Comparison of ENCODE assay signal across 1 cellular context in genomic region chr10:70145666-70146488, GRCh38.
TF ChIP-seq lines count a peak whose summit lies in the region.

No MANE protein-coding gene starts in this region.

TF ChIP-seq in HepG2, 621 proteins besides CTCF, POLR2A, EP300 and RAD21 (continued from another document):
- no peak for TF ChIP-seq ZBTB40 (IDR thresholded peaks at IDR 0.05)
- peak; percentile 83; the same call in 1 of the 2 replicates for TF ChIP-seq ZBTB40 (CRISPR knock-in tag; IDR thresholded peaks at IDR 0.05)
- TF ChIP-seq U2AF1 (optimal IDR thresholded peaks at IDR 0.05; ENCODE audit: low read depth, low read length), result no peak
- TF ChIP-seq CHCHD3 (CRISPR knock-in tag; IDR thresholded peaks at IDR 0.05), result no peak
- 0 out of 2 replicates have a peak, but pooled peaks have one; percentile 59 for TF ChIP-seq ZNF598 (CRISPR knock-in tag; IDR thresholded peaks at IDR 0.05; ENCODE audit: borderline replicate concordance)
- TF ChIP-seq ZNF747 (CRISPR knock-in tag; IDR thresholded peaks at IDR 0.05; ENCODE audit: borderline replicate concordance), result no peak
- no peak for TF ChIP-seq SP1 (IDR thresholded peaks at IDR 0.05)
- TF ChIP-seq SP1 (CRISPR knock-in tag; IDR thresholded peaks at IDR 0.05), result peak; percentile 49; the same call in 1 of the 2 replicates
- TF ChIP-seq YEATS4 (CRISPR knock-in tag; IDR thresholded peaks at IDR 0.05; ENCODE audit: borderline replicate concordance), result peak; percentile 81
- peak; percentile 61; the same call in 1 of the 2 replicates for TF ChIP-seq HDAC1 (CRISPR knock-in tag; IDR thresholded peaks at IDR 0.05)
- 0 out of 2 replicates have a peak, but pooled peaks have one; percentile 74 for TF ChIP-seq ZBTB7A (CRISPR knock-in tag; IDR thresholded peaks at IDR 0.05)
- no peak for TF ChIP-seq NFE2 (CRISPR knock-in tag; IDR thresholded peaks at IDR 0.05)
- peak; percentile 77 for TF ChIP-seq MXD3 (CRISPR knock-in tag; IDR thresholded peaks at IDR 0.05)
- TF ChIP-seq ZNF558 (CRISPR knock-in tag; IDR thresholded peaks at IDR 0.05; ENCODE audit: borderline replicate concordance), result 0 out of 2 replicates have a peak, but pooled peaks have one; percentile 23
- no peak for TF ChIP-seq NONO (IDR thresholded peaks at IDR 0.05)
- TF ChIP-seq NONO (CRISPR knock-in tag; conservative IDR thresholded peaks at IDR 0.05), result peak; percentile 59
- no peak for TF ChIP-seq ZNF597 (CRISPR knock-in tag; IDR thresholded peaks at IDR 0.05)
- TF ChIP-seq SNAPC4 (CRISPR knock-in tag; IDR thresholded peaks at IDR 0.05), result no peak
- peak; percentile 29; the same call in 1 of the 2 replicates for TF ChIP-seq JUNB (CRISPR knock-in tag; IDR thresholded peaks at IDR 0.05; ENCODE audit: borderline replicate concordance)
- 0 out of 2 replicates have a peak, but pooled peaks have one; percentile 9 for TF ChIP-seq FOXO1 (CRISPR knock-in tag; IDR thresholded peaks at IDR 0.05)
- no peak for TF ChIP-seq KDM1A (CRISPR knock-in tag; IDR thresholded peaks at IDR 0.05)
- 0 out of 2 replicates have a peak, but pooled peaks have one; percentile 67 for TF ChIP-seq ZSCAN31 (CRISPR knock-in tag; IDR thresholded peaks at IDR 0.05; ENCODE audit: low read depth)
- TF ChIP-seq ZNF564 (CRISPR knock-in tag; IDR thresholded peaks at IDR 0.05), result peak; percentile 80; the same call in 1 of the 2 replicates
- peak; percentile 92 for TF ChIP-seq ZNF724P (CRISPR knock-in tag; IDR thresholded peaks at IDR 0.05; ENCODE audit: borderline replicate concordance)
- no peak; the same call in none of the 2 replicates for TF ChIP-seq ISL2 (CRISPR knock-in tag; IDR thresholded peaks at IDR 0.05)
- TF ChIP-seq FOSL1 (CRISPR knock-in tag; IDR thresholded peaks at IDR 0.05; ENCODE audit: borderline replicate concordance), result 0 out of 2 replicates have a peak, but pooled peaks have one; percentile 14
- TF ChIP-seq CBFB (CRISPR knock-in tag; IDR thresholded peaks at IDR 0.05), result peak; percentile 35; the same call in 1 of the 2 replicates
- peak; percentile 69; the same call in 1 of the 2 replicates for TF ChIP-seq MYPOP (CRISPR knock-in tag; IDR thresholded peaks at IDR 0.05)
- TF ChIP-seq ATF7-NPFF (CRISPR knock-in tag; IDR thresholded peaks at IDR 0.05; ENCODE audit: low read depth), result peak; percentile 83
- TF ChIP-seq ZNF589 (CRISPR knock-in tag; conservative IDR thresholded peaks at IDR 0.05), result peak; percentile 52
- TF ChIP-seq DZIP1 (CRISPR knock-in tag; IDR thresholded peaks at IDR 0.05), result 0 out of 2 replicates have a peak, but pooled peaks have one; percentile 70
- peak; percentile 66; the same call in 1 of the 2 replicates for TF ChIP-seq ZNF446 (CRISPR knock-in tag; IDR thresholded peaks at IDR 0.05)
- peak; percentile 77; the same call in 1 of the 2 replicates for TF ChIP-seq NR0B2 (CRISPR knock-in tag; IDR thresholded peaks at IDR 0.05)
- peak; percentile 92; the same call in 1 of the 2 replicates for TF ChIP-seq ZNF468 (CRISPR knock-in tag; IDR thresholded peaks at IDR 0.05)
- no peak for TF ChIP-seq GFI1 (CRISPR knock-in tag; IDR thresholded peaks at IDR 0.05; ENCODE audit: borderline replicate concordance)
- TF ChIP-seq ZNF331 (CRISPR knock-in tag; IDR thresholded peaks at IDR 0.05), result peak; percentile 43; the same call in 1 of the 2 replicates
- TF ChIP-seq ARID2 (CRISPR knock-in tag; IDR thresholded peaks at IDR 0.05; ENCODE audit: borderline replicate concordance), result peak; percentile 87
- no peak for TF ChIP-seq MAFK (conservative IDR thresholded peaks at IDR 0.05 in 1 of 2, IDR thresholded peaks at IDR 0.05 in 1 of 2; ENCODE audit: low read length in 2 of 2)
- peak; percentile 45 for TF ChIP-seq IKZF4 (CRISPR knock-in tag; IDR thresholded peaks at IDR 0.05; ENCODE audit: borderline replicate concordance, low read depth, not compliant biosample characterization)
- no peak for TF ChIP-seq POLR2AphosphoS2 (IDR thresholded peaks at IDR 0.05; ENCODE audit: low read depth, low read length)
- no peak for TF ChIP-seq TBX3 (IDR thresholded peaks at IDR 0.05; ENCODE audit: borderline replicate concordance)
